In genomic region chr1:8170059-8170835, GRCh38 we compare ENCODE assay signal across 9 cellular contexts.
DNase-seq lines count a peak whose midpoint lies in the region; ATAC-seq and TF ChIP-seq lines count a peak whose summit lies in the region.
"Had no signal": no experiment of that assay in that cellular context is flagged by ENCODE, and none has a peak within 500 bp of the region (broad histone marks: within the 10 kb centered on the region; RNA-seq: fewer than 3 reads in every experiment).

No MANE protein-coding gene starts in this region.

- H3K4me1 ChIP-seq in OCI-LY3 (ENCODE audit: low read length) (peaks cover 52% of the 10 kb centered on the region), esophagus squamous epithelium (peaks cover 16 to 52% (median 28%) of the 10 kb centered on the region in 3 donors), foreskin keratinocyte (peaks cover 19% of the 10 kb centered on the region)

- peak overlapping the region; percentile 66 for H3K9ac ChIP-seq in OCI-LY3 (ENCODE audit: low read length)

- peak overlapping the region; percentile 56; the same call in 1 of the 2 replicates for H2AFZ ChIP-seq in OCI-LY3 (ENCODE audit: low read depth, low read length)

- ATAC-seq in GM19467 (IDR thresholded peaks at IDR 0.05; ENCODE audit: unreplicated experiment) (peak; percentile 3), sciatic nerve (peak; percentile 35), foreskin keratinocyte (no peak), HG03039 (IDR thresholded peaks at IDR 0.05; ENCODE audit: unreplicated experiment) (no peak), GM19397 (IDR thresholded peaks at IDR 0.05; ENCODE audit: unreplicated experiment) (no peak)

- WGBS in esophagus squamous epithelium, 2 donors: 62 to 73% methylated on average over 6 to 10 of the region's 13 CpGs

- intact Hi-C loops in esophagus squamous epithelium (cut with DNase I): no loop called here
- intact Hi-C loops in sciatic nerve (cut with DNase I): no loop called here

- TF ChIP-seq CTCF in OCI-LY3 (IDR thresholded peaks at IDR 0.05; ENCODE audit: low read depth, low read length) (no peak), esophagus squamous epithelium (IDR thresholded peaks at IDR 0.05) (no peak), foreskin keratinocyte (conservative IDR thresholded peaks at IDR 0.05) (no peak)

- H3K27me3 ChIP-seq in OCI-LY3 (ENCODE audit: low read depth, low read length): no peaks in the 10 kb centered on the region
- H3K27me3 ChIP-seq in esophagus squamous epithelium: no peaks in the 10 kb centered on the region
- H3K27me3 ChIP-seq in foreskin keratinocyte: no peaks in the 10 kb centered on the region

- no peaks in the 10 kb centered on the region for H3K9me3 ChIP-seq in OCI-LY3 (ENCODE audit: insufficient read depth, low read length)
- H3K9me3 ChIP-seq in esophagus squamous epithelium: no peaks in the 10 kb centered on the region

- DNase-seq in esophagus squamous epithelium (lab: John Stamatoyannopoulos, UW): no peak
- DNase-seq in sciatic nerve (ENCODE audit: low spot score): no peak
- no peak for DNase-seq in foreskin keratinocyte
- no peak for DNase-seq in activated gamma-delta T cell (lab: John Stamatoyannopoulos, UW)
- DNase-seq: activated CD8-positive, alpha-beta memory T cell treated with anti-CD3 and anti-CD28 coated beads, Interleukin-2, amount 50 U/mL, for 48 hours had no signal

- peak overlapping the region; percentile 93 for H3K27ac ChIP-seq in OCI-LY3 (ENCODE audit: low read length)
- peak overlapping the region; percentile 61 to 84 (median 83) for H3K27ac ChIP-seq in esophagus squamous epithelium
- no peak overlapping the region for H3K27ac ChIP-seq in foreskin keratinocyte

- H3K79me2 ChIP-seq in OCI-LY3 (ENCODE audit: low read length): no peaks in the 10 kb centered on the region

- H3K36me3 ChIP-seq in OCI-LY3 (replicated peaks; ENCODE audit: low read depth, low read length) (no peaks in the 10 kb centered on the region), esophagus squamous epithelium (no peaks in the 10 kb centered on the region)

- H3K4me3 ChIP-seq in OCI-LY3 (ENCODE audit: low read length) (no peak overlapping the region), esophagus squamous epithelium (no peak overlapping the region)

- H3K4me2 ChIP-seq in OCI-LY3 (ENCODE audit: low read length): peak overlapping the region; percentile 73

- TF ChIP-seq POLR2A in esophagus squamous epithelium (IDR thresholded peaks at IDR 0.05): no peak

- H4K20me1 ChIP-seq in OCI-LY3 (ENCODE audit: insufficient read depth, low read length): no peaks in the 10 kb centered on the region

Comparison
In these comparisons a context has a peak if more than half of its experiments do, and no peak if none do; other contexts are left out.
1. ATAC-seq: peak in GM19467 (single experiment) and sciatic nerve (single experiment); none in foreskin keratinocyte (single experiment), HG03039 (single experiment) and GM19397 (single experiment).